Comparison of ENCODE assay signal across 34 cellular contexts in genomic region chr2:102209474-102209873, GRCh38. TPM values are rescaled to one million over a fixed set of nuclear protein-coding genes. Genes with fewer than 3 reads are reported as not detected.
"Had no signal": no experiment of that assay in that cellular context is flagged by ENCODE, and none has a peak within 500 bp of the region (broad histone marks: within the 10 kb centered on the region; RNA-seq: fewer than 3 reads in every experiment).

No MANE protein-coding gene starts in this region.

- H3K36me3 ChIP-seq: adrenal gland, ascending aorta, brain microvascular endothelial cell, breast epithelium, cardiac muscle cell had no signal

- ATAC-seq: activated naive CD4-positive, alpha-beta T cell treated with anti-CD3 and anti-CD28 coated beads, Interleukin-2, amount 50 U/mL, for 72 hours; activated naive CD8-positive, alpha-beta T cell treated with anti-CD3 and anti-CD28 coated beads, Interleukin-2, amount 50 U/mL, for 24 hours; activated T-cell treated with anti-CD3 and anti-CD28 coated beads, Interleukin-2, amount 50 U/mL, for 4 hours; activated T-cell treated with anti-CD3 and anti-CD28 coated beads, Interleukin-2, amount 50 U/mL, for 72 hours; activated T-helper 17 cell treated with anti-CD3 and anti-CD28 coated beads, Interleukin-2, amount 50 U/mL, for 72 hours; body of pancreas had no signal

- H3K9me3 ChIP-seq: adrenal gland, ascending aorta, body of pancreas, breast epithelium had no signal

- H3K27ac ChIP-seq: adrenal gland, ascending aorta, body of pancreas, brain microvascular endothelial cell, breast epithelium, cardiac muscle cell had no signal

- FAIRE-seq: astrocyte, bronchial epithelial cell had no signal

- DNase-seq: activated effector memory CD4-positive, alpha-beta T cell treated with anti-CD3 and anti-CD28 coated beads, Interleukin-2, amount 50 U/mL, for 16 hours; activated effector memory CD4-positive, alpha-beta T cell treated with Interleukin-2 at 50 U/mL for 16 hours; activated gamma-delta T cell; activated gamma-delta T cell treated with Interleukin-2 at 50 U/mL for 16 hours; activated naive CD4-positive, alpha-beta T cell; activated naive CD4-positive, alpha-beta T cell treated with anti-CD3 and anti-CD28 coated beads for 36 hours; activated naive CD4-positive, alpha-beta T cell treated with anti-CD3 and anti-CD28 coated beads, Interleukin-2, amount 10 ng/mL, durations not matched to agents 7 days and 5 days; activated naive CD4-positive, alpha-beta T cell treated with anti-CD3 and anti-CD28 coated beads, Interleukin-2, amount 50 U/mL, for 16 hours; activated naive CD4-positive, alpha-beta T cell treated with Interleukin-2 at 50 U/mL for 16 hours; activated naive CD8-positive, alpha-beta T cell treated with anti-CD3 and anti-CD28 coated beads for 36 hours; activated naive CD8-positive, alpha-beta T cell treated with anti-CD3 and anti-CD28 coated beads, Interleukin-2, amount 10 ng/mL, durations not matched to agents 7 days and 5 days; activated naive CD8-positive, alpha-beta T cell treated with anti-CD3 and anti-CD28 coated beads, Interleukin-2, amount 50 U/mL, for 24 hours; activated T-cell treated with anti-CD3 and anti-CD28 coated beads, Interleukin-2, amount 50 U/mL, for 24 hours; activated T-cell treated with anti-CD3 and anti-CD28 coated beads, Interleukin-2, amount 50 U/mL, for 4 hours; activated T-cell treated with anti-CD3 and anti-CD28 coated beads, Interleukin-2, amount 50 U/mL, for 48 hours; activated T-cell treated with anti-CD3 and anti-CD28 coated beads, Interleukin-2, amount 50 U/mL, for 72 hours; amniotic stem cell; amygdala; anterior cingulate cortex; aorta; brain microvascular endothelial cell; caudate nucleus; central memory CD4-positive, alpha-beta T cell; cerebellar nuclear complex had no signal

- H3K4me3 ChIP-seq: adrenal gland, ascending aorta, body of pancreas, breast epithelium, cardiac muscle cell had no signal

- H3K4me1 ChIP-seq: adrenal gland, ascending aorta, breast epithelium had no signal

- H3K27me3 ChIP-seq: adrenal gland, ascending aorta, body of pancreas, brain microvascular endothelial cell, breast epithelium, cardiac muscle cell had no signal

RNA-seq across cellular contexts. Expression of gene IL1RL2, which starts 22.7 kb away (rescaled TPM):
- total RNA-seq: activated naive CD8-positive, alpha-beta T cell treated with anti-CD3 and anti-CD28 coated beads, Interleukin-2, amount 10 ng/mL, durations not matched to agents 7 days and 5 days; activated T-helper 2 cell treated with anti-CD3 and anti-CD28 coated beads, Interferon-gamma antibody, Interleukin-2, Interleukin-4, amounts not matched to agents 10 μg/mL and 5 μg/mL and 100 μg/mL, durations not matched to agents 14 hours and 24 hours and 36 hours; ascending aorta; cardiac muscle cell had no signal
- polyA plus RNA-seq: cardiac muscle cell had no signal
